In genomic region chr2:65069425-65069824, GRCh38 we compare ENCODE assay signal across 1 cellular context.
TF ChIP-seq lines count a peak whose summit lies in the region.

No MANE protein-coding gene starts in this region.

TF ChIP-seq in IMR-90, 13 proteins besides CTCF, POLR2A, EP300 and RAD21 (continued from another document):
- TF ChIP-seq USF2 (IDR thresholded peaks at IDR 0.05; ENCODE audit: low read depth, low read length) (no peak), MAZ (IDR thresholded peaks at IDR 0.05; ENCODE audit: borderline replicate concordance, low read depth, low read length) (no peak), MXI1 (IDR thresholded peaks at IDR 0.05; ENCODE audit: borderline replicate concordance, low read depth, low read length) (no peak), BHLHE40 (IDR thresholded peaks at IDR 0.05; ENCODE audit: low read depth, low read length) (no peak), RCOR1 (IDR thresholded peaks at IDR 0.05; ENCODE audit: insufficient replicate concordance, low read length) (no peak), CEBPB (IDR thresholded peaks at IDR 0.05; ENCODE audit: low read depth, low read length) (no peak)
